9 cellular contexts compared by ENCODE assay signal in the genomic region with DNA sequence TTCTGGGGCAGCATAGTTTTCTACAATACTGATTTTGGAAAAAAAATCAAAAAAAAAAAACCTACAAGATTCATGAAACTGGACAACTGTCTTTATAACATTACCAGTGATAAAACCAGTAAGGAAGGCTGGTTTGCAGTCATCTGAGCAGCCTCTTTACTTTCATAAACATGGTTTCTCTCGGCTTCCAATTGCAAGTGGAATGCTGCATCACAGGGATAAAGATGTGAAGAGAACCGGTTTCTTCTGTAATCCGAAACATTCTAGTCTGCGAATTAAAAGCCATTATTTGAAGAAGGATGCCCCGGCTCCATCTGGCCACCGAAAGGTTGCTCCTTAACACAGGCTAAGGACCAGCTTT. TPM values are rescaled to one million over a fixed set of nuclear protein-coding genes. Genes with fewer than 3 reads are reported as not detected.
DNase-seq lines count a peak whose midpoint lies in the region; ATAC-seq and TF ChIP-seq lines count a peak whose summit lies in the region.
"Not testable (repeated sequence)": the region's sequence is repeated elsewhere in the genome, so short reads cannot be mapped to it uniquely, and the experiment has no call there.
"Had no signal": no experiment of that assay in that cellular context is flagged by ENCODE, and none has a peak within 500 bp of the region (broad histone marks: within the 10 kb centered on the region; RNA-seq: fewer than 3 reads in every experiment).

No MANE protein-coding gene starts in this region.

- H4K20me1 ChIP-seq in H9 (ENCODE audit: control insufficient read depth, insufficient read depth, insufficient read length); OCI-LY7 (ENCODE audit: insufficient read depth, low read length): not testable (repeated sequence)

- not testable (repeated sequence) for H3T11ph ChIP-seq in H9 (ENCODE audit: low read length)

- not testable (repeated sequence) for H4K91ac ChIP-seq in H9 (ENCODE audit: insufficient read length, low read depth, low read length)

- not testable (repeated sequence) for H3K4me1 ChIP-seq in ACC112 (ENCODE audit: control insufficient read depth, insufficient read depth, low read length, unreplicated experiment); H9 (ENCODE audit: insufficient read depth, low read length); naive thymus-derived CD4-positive, alpha-beta T cell (ENCODE audit: control insufficient read depth in 2 of 2, insufficient read depth in 2 of 2, low read length in 2 of 2)
- H3K4me1 ChIP-seq in OCI-LY7 (ENCODE audit: insufficient read depth, low read length, poor library complexity, severe bottlenecking), result peaks cover 30% of the 10 kb centered on the region

- not testable (repeated sequence) for H2BK5ac ChIP-seq in H9 (ENCODE audit: insufficient read length, low read length)

- H2BK20ac ChIP-seq in H9 (ENCODE audit: low read depth, low read length, poor library complexity, severe bottlenecking), result peak overlapping the region; percentile 11

- H3K23me2 ChIP-seq in H9 (ENCODE audit: insufficient read length, low read depth, low read length, poor library complexity, severe bottlenecking), result not testable (repeated sequence)

- H3K9me3 ChIP-seq in H9 (ENCODE audit: control insufficient read depth, low read depth, low read length); OCI-LY7 (ENCODE audit: low read length); naive thymus-derived CD4-positive, alpha-beta T cell (ENCODE audit: control insufficient read depth in 2 of 3, low read length in 3 of 3): not testable (repeated sequence)

- H3K4me3 Mint-ChIP-seq in H9 (peak overlapping the region; percentile 76 to 88), glutamatergic neuron (ENCODE audit: unreplicated experiment) (peak overlapping the region; percentile 84)
- H3K4me3 Mint-ChIP-seq in activated T-cell treated with anti-CD3 and anti-CD28 coated beads, Interleukin-2, amount 50 U/mL, for 4 hours, result peak overlapping the region; percentile 76
- peak overlapping the region; percentile 76 for H3K4me3 Mint-ChIP-seq in central memory CD8-positive, alpha-beta T cell
- peak overlapping the region; percentile 64 to 94 (median 90) for H3K4me3 Mint-ChIP-seq in naive thymus-derived CD4-positive, alpha-beta T cell
- peak overlapping the region; percentile 71 for H3K4me3 Mint-ChIP-seq in stimulated activated memory B cell treated with anti-CD40 and anti-IgM and Interleukin-4, amounts not matched to agents 10 μg/mL and 1 μg/mL and 100 μg/mL, for 72 hours

- not testable (repeated sequence) for H3K4ac ChIP-seq in H9 (ENCODE audit: low read depth, low read length)

- POLR2A ChIA-PET in OCI-LY7 (lab: Charles Lee), result interaction anchor here (0.8 kb wide), 1 partner anchor 21 kb away, joined by 3 read pairs; no protein-coding TSS in a partner anchor
- POLR2A ChIA-PET in naive thymus-derived CD4-positive, alpha-beta T cell (lab: Charles Lee), result not testable (repeated sequence)

- H4K5ac ChIP-seq in H9 (ENCODE audit: insufficient read length, low read depth, low read length), result not testable (repeated sequence)

- not testable (repeated sequence) for H4K8ac ChIP-seq in H9 (replicated peaks; ENCODE audit: insufficient read length, low read depth, low read length)

- H2BK15ac ChIP-seq in H9 (ENCODE audit: low read depth, low read length), result not testable (repeated sequence)

- not testable (repeated sequence) for H3K36me3 ChIP-seq in ACC112 (ENCODE audit: insufficient read depth, low read length); OCI-LY7 (ENCODE audit: insufficient read depth, low read length); naive thymus-derived CD4-positive, alpha-beta T cell (ENCODE audit: control insufficient read depth in 2 of 3, insufficient read depth in 3 of 3, low read length in 3 of 3)

- peak overlapping the region; percentile 76 for H3K4me3 ChIP-seq in ACC112 (ENCODE audit: low read depth, low read length)
- H3K4me3 ChIP-seq in OCI-LY7 (ENCODE audit: low read depth, low read length, poor library complexity, severe bottlenecking), result peak overlapping the region; percentile 66
- H3K4me3 ChIP-seq in naive thymus-derived CD4-positive, alpha-beta T cell (ENCODE audit: low read length), result peak overlapping the region; percentile 53

- H3K79me2 ChIP-seq in ACC112 (ENCODE audit: control insufficient read depth, insufficient read depth, low read length, unreplicated experiment); H9 (ENCODE audit: insufficient read depth, low read length); OCI-LY7 (ENCODE audit: insufficient read depth, low read depth, low read length): not testable (repeated sequence)

- WGBS in H9 (ENCODE audit: extremely low coverage, insufficient read length, low lambda C conversion rate), result no CpG with 5 or more reads among the region's 6 CpGs

- not testable (repeated sequence) for H3K18ac ChIP-seq in H9 (ENCODE audit: insufficient read length, low read depth, low read length)

- not testable (repeated sequence) for H3K27me3 ChIP-seq in ACC112 (ENCODE audit: insufficient read depth, low read length); H9 (ENCODE audit: insufficient read depth, low read length); naive thymus-derived CD4-positive, alpha-beta T cell (ENCODE audit: control insufficient read depth in 2 of 2, insufficient read depth in 2 of 2, low read length in 2 of 2)

- H3K27ac Mint-ChIP-seq in H9 (peak overlapping the region in 2 of 3 experiments; percentile 100; a peak in 4 of 7 replicates), glutamatergic neuron (ENCODE audit: unreplicated experiment) (peak overlapping the region; percentile 100)
- peak overlapping the region; percentile 100 for H3K27ac Mint-ChIP-seq in central memory CD8-positive, alpha-beta T cell (ENCODE audit: low read depth)
- peak overlapping the region; percentile 90 to 100 (median 99) for H3K27ac Mint-ChIP-seq in naive thymus-derived CD4-positive, alpha-beta T cell
- peak overlapping the region; percentile 98 for H3K27ac Mint-ChIP-seq in stimulated activated memory B cell treated with anti-CD40 and anti-IgM and Interleukin-4, amounts not matched to agents 10 μg/mL and 1 μg/mL and 100 μg/mL, for 72 hours

- intact Hi-C loops in OCI-LY7 (cut with micrococcal nuclease; ENCODE audit: unreplicated experiment), result not testable (repeated sequence)
- intact Hi-C loops in naive thymus-derived CD4-positive, alpha-beta T cell (cut with micrococcal nuclease), result loop anchor here in 1 of 2 donors (5.0 kb wide), 1 partner anchor 383 kb away; the partner anchor contains the start of gene RNU1-1

- not testable (repeated sequence) for H3K9me3 Mint-ChIP-seq in H9; activated T-cell treated with anti-CD3 and anti-CD28 coated beads, Interleukin-2, amount 50 U/mL, for 4 hours; central memory CD8-positive, alpha-beta T cell; naive thymus-derived CD4-positive, alpha-beta T cell; stimulated activated memory B cell treated with anti-CD40 and anti-IgM and Interleukin-4, amounts not matched to agents 10 μg/mL and 1 μg/mL and 100 μg/mL, for 72 hours
- H3K9me3 Mint-ChIP-seq in glutamatergic neuron (ENCODE audit: unreplicated experiment), result peaks cover 17% of the 10 kb centered on the region

- not testable (repeated sequence) for ATAC-seq in activated T-cell treated with anti-CD3 and anti-CD28 coated beads, Interleukin-2, amount 50 U/mL, for 4 hours; central memory CD8-positive, alpha-beta T cell (replicated peaks; ENCODE audit: extremely low read depth, poor library complexity, severe bottlenecking); naive thymus-derived CD4-positive, alpha-beta T cell; stimulated activated memory B cell treated with anti-CD40 and anti-IgM and Interleukin-4, amounts not matched to agents 10 μg/mL and 1 μg/mL and 100 μg/mL, for 72 hours

- BruUV-seq in OCI-LY7 (replicated peaks; lab: Mats Ljungman, UMichigan), result TSS peak; percentile 99

- H3K4me2 ChIP-seq in H9 (ENCODE audit: insufficient read depth, insufficient read length, low read length), result not testable (repeated sequence)
- peak overlapping the region; percentile 74 for H3K4me2 ChIP-seq in OCI-LY7 (ENCODE audit: low read length)

- CTCF ChIA-PET in OCI-LY7 (lab: Charles Lee; ENCODE audit: unreplicated experiment); naive thymus-derived CD4-positive, alpha-beta T cell (lab: Charles Lee): not testable (repeated sequence)

- H2AFZ ChIP-seq in ACC112 (ENCODE audit: low read length, unreplicated experiment) (peak overlapping the region; percentile 95), OCI-LY7 (ENCODE audit: low read length) (peak overlapping the region; percentile 88)
- H2AFZ ChIP-seq in H9 (ENCODE audit: low read length), result not testable (repeated sequence)

- H2BK12ac ChIP-seq in H9 (ENCODE audit: insufficient read length, low read depth, low read length), result not testable (repeated sequence)

- not testable (repeated sequence) for H3K14ac ChIP-seq in H9 (ENCODE audit: insufficient read depth, low read length)

- H3K79me1 ChIP-seq in H9 (ENCODE audit: insufficient read depth, low read depth, low read length, poor library complexity, severe bottlenecking), result not testable (repeated sequence)

- not testable (repeated sequence) for H3K56ac ChIP-seq in H9 (ENCODE audit: insufficient read length, low read depth, low read length)

- H3K27ac ChIP-seq in ACC112 (ENCODE audit: low read depth, low read length) (peak overlapping the region; percentile 96), OCI-LY7 (ENCODE audit: low read depth, low read length, poor library complexity, severe bottlenecking) (peak overlapping the region; percentile 84)
- H3K27ac ChIP-seq in H9 (ENCODE audit: insufficient read length, low read depth, low read length), result not testable (repeated sequence)
- peak overlapping the region; percentile 93 for H3K27ac ChIP-seq in naive thymus-derived CD4-positive, alpha-beta T cell (ENCODE audit: low read depth, low read length)

- H2AK5ac ChIP-seq in H9 (ENCODE audit: insufficient read length, low read length), result not testable (repeated sequence)

- not testable (repeated sequence) for H3K9me2 ChIP-seq in OCI-LY7 (ENCODE audit: insufficient read depth, low read length)

- H3K23ac ChIP-seq in H9 (ENCODE audit: insufficient read length, low read depth, low read length), result not testable (repeated sequence)

- H2BK120ac ChIP-seq in H9 (ENCODE audit: low read depth, low read length, poor library complexity, severe bottlenecking), result peak overlapping the region; percentile 69

- not testable (repeated sequence) for TF ChIP-seq CTCF in H9 (conservative IDR thresholded peaks at IDR 0.05); OCI-LY7 (conservative IDR thresholded peaks at IDR 0.05; ENCODE audit: low read length); glutamatergic neuron (IDR thresholded peaks at IDR 0.05; ENCODE audit: partially characterized antibody, unreplicated experiment)

- not testable (repeated sequence) for DNase-seq in H9; OCI-LY7 (ENCODE audit: low spot score); activated T-cell treated with anti-CD3 and anti-CD28 coated beads, Interleukin-2, amount 50 U/mL, for 4 hours; central memory CD8-positive, alpha-beta T cell (ENCODE audit: low spot score in 2 of 2); glutamatergic neuron; naive thymus-derived CD4-positive, alpha-beta T cell

- H3K4me1 Mint-ChIP-seq in H9, result peaks cover 11 to 14% of the 10 kb centered on the region in 2 experiments
- peaks cover 23% of the 10 kb centered on the region for H3K4me1 Mint-ChIP-seq in activated T-cell treated with anti-CD3 and anti-CD28 coated beads, Interleukin-2, amount 50 U/mL, for 4 hours (ENCODE audit: low read depth)
- H3K4me1 Mint-ChIP-seq in central memory CD8-positive, alpha-beta T cell, result peaks cover 25% of the 10 kb centered on the region
- H3K4me1 Mint-ChIP-seq in glutamatergic neuron (ENCODE audit: low read depth, unreplicated experiment), result peaks cover 13% of the 10 kb centered on the region
- H3K4me1 Mint-ChIP-seq in naive thymus-derived CD4-positive, alpha-beta T cell, result peaks cover 17 to 40% (median 35%) of the 10 kb centered on the region in 7 donors
- H3K4me1 Mint-ChIP-seq in stimulated activated memory B cell treated with anti-CD40 and anti-IgM and Interleukin-4, amounts not matched to agents 10 μg/mL and 1 μg/mL and 100 μg/mL, for 72 hours, result peaks cover 16% of the 10 kb centered on the region

- H3K36me3 Mint-ChIP-seq in H9 (ENCODE audit: insufficient read depth in 1 of 3, low read depth in 3 of 3); activated T-cell treated with anti-CD3 and anti-CD28 coated beads, Interleukin-2, amount 50 U/mL, for 4 hours (ENCODE audit: insufficient read depth); glutamatergic neuron (ENCODE audit: unreplicated experiment); naive thymus-derived CD4-positive, alpha-beta T cell; stimulated activated memory B cell treated with anti-CD40 and anti-IgM and Interleukin-4, amounts not matched to agents 10 μg/mL and 1 μg/mL and 100 μg/mL, for 72 hours: not testable (repeated sequence)
- peaks cover 30% of the 10 kb centered on the region for H3K36me3 Mint-ChIP-seq in central memory CD8-positive, alpha-beta T cell (ENCODE audit: insufficient read depth)

- H3K27me3 Mint-ChIP-seq in H9 (ENCODE audit: low read depth); activated T-cell treated with anti-CD3 and anti-CD28 coated beads, Interleukin-2, amount 50 U/mL, for 4 hours (ENCODE audit: low read depth); central memory CD8-positive, alpha-beta T cell; glutamatergic neuron (ENCODE audit: unreplicated experiment); stimulated activated memory B cell treated with anti-CD40 and anti-IgM and Interleukin-4, amounts not matched to agents 10 μg/mL and 1 μg/mL and 100 μg/mL, for 72 hours: not testable (repeated sequence)
- H3K27me3 Mint-ChIP-seq in naive thymus-derived CD4-positive, alpha-beta T cell, result peaks cover 0 to 38% (median 0%) of the 10 kb centered on the region in 5 donors

- not testable (repeated sequence) for H3K9ac ChIP-seq in H9 (ENCODE audit: extremely low read depth, insufficient read length, low read length)

RNA-seq across cellular contexts. Expression of gene RNU1-2, which starts 0.6 kb away (rescaled TPM):
- total RNA-seq in H9 (2021), result 1,874 and 2,051 TPM in 2 replicates
- total RNA-seq in OCI-LY7 (2014; rRNA removed; shearing (Covaris generic)), result under 0.01 TPM in 2 replicates
- 1,721 and 1,968 TPM in 2 replicates for total RNA-seq in OCI-LY7 (2022)
- total RNA-seq in activated T-cell treated with anti-CD3 and anti-CD28 coated beads, Interleukin-2, amount 50 U/mL, for 4 hours, result 1,000 to 10,000 TPM; 1,321 to 1,622 (median 1,616) TPM
- total RNA-seq in glutamatergic neuron (ENCODE audit: unreplicated experiment), result 3,598 TPM
- total RNA-seq in naive thymus-derived CD4-positive, alpha-beta T cell, result 1,000 to 10,000 TPM; 2,341 to 4,458 (median 3,337) TPM
- not detected for polyA plus RNA-seq in naive thymus-derived CD4-positive, alpha-beta T cell
- polyA plus RNA-seq: pancreas had no signal

RNA-seq across cellular contexts. Expression of gene CROCC, which starts 26.5 kb away (rescaled TPM):
- 40.2 and 40.7 TPM in 2 replicates for total RNA-seq in H9 (2021)
- total RNA-seq in OCI-LY7 (2014; rRNA removed; shearing (Covaris generic)), result 36.3 and 57.9 TPM in 2 replicates
- total RNA-seq in OCI-LY7 (2022), result 54.0 and 54.1 TPM in 2 replicates
- 10 to 100 TPM; 20.0 to 24.7 (median 20.3) TPM for total RNA-seq in activated T-cell treated with anti-CD3 and anti-CD28 coated beads, Interleukin-2, amount 50 U/mL, for 4 hours
- total RNA-seq in glutamatergic neuron (ENCODE audit: unreplicated experiment), result 50.9 TPM
- 10 to 100 TPM; 33.8 to 84.8 (median 62.7) TPM for total RNA-seq in naive thymus-derived CD4-positive, alpha-beta T cell
- polyA plus RNA-seq in naive thymus-derived CD4-positive, alpha-beta T cell, result 1 to 10 TPM; 1.4 to 6.8 TPM
